Comparison of ENCODE assay signal across 33 cellular contexts in genomic region chr17:5708344-5708743, GRCh38.
"Had no signal": no experiment of that assay in that cellular context is flagged by ENCODE, and none has a peak within 500 bp of the region (broad histone marks: within the 10 kb centered on the region; RNA-seq: fewer than 3 reads in every experiment).

No MANE protein-coding gene starts in this region.

- H3K36me3 ChIP-seq: neutrophil, ovary, spleen, suprapubic skin, tibial artery, transverse colon, upper lobe of right lung, uterus had no signal

- H3K4me2 ChIP-seq: smooth muscle cell had no signal

- H3K9me3 ChIP-seq: neutrophil, ovary, psoas muscle, suprapubic skin, testis, transverse colon, upper lobe of right lung, uterus had no signal

- H3K9ac ChIP-seq: parathyroid adenoma had no signal

- H3K4me1 Mint-ChIP-seq: stimulated activated memory B cell treated with anti-CD40 and anti-IgM and Interleukin-4, amounts not matched to agents 10 μg/mL and 1 μg/mL and 100 μg/mL, for 72 hours; stimulated activated naive CD8-positive, alpha-beta T cell treated with anti-CD3 and anti-CD28 coated beads, Interleukin-15, amount 100 ng/mL, for 72 hours had no signal

- ATAC-seq: naive thymus-derived CD8-positive, alpha-beta T cell; natural killer cell treated with Interleukin-12 subunit alpha and Interleukin-12 subunit beta and Interleukin-15 and Interleukin-18, amount 100 ng/mL, for 72 hours; psoas muscle; right cardiac atrium; sciatic nerve; stimulated activated memory B cell treated with anti-CD40 and anti-IgM and Interleukin-4, amounts not matched to agents 10 μg/mL and 1 μg/mL and 100 μg/mL, for 72 hours; stimulated activated naive CD8-positive, alpha-beta T cell treated with anti-CD3 and anti-CD28 coated beads, Interleukin-15, amount 100 ng/mL, for 72 hours; stimulated activated naive CD8-positive, alpha-beta T cell treated with anti-CD3 and anti-CD28 coated beads, Interleukin-15, Interleukin-2, amounts not matched to agents 100 U/mL and 50 U/mL, for 24 hours; upper lobe of right lung had no signal

- DNase-seq: naive thymus-derived CD8-positive, alpha-beta T cell; nephron progenitor cell; nucleus accumbens; ovary; posterior cingulate gyrus; psoas muscle; right cardiac atrium; spleen; stimulated activated CD4-positive, alpha-beta T cell treated with anti-CD3 and anti-CD28 coated beads, Interleukin-12 subunit alpha, Interleukin-12 subunit beta, amount 100 ng/mL, for 4 hours; stimulated activated CD4-positive, alpha-beta T cell treated with anti-CD3 and anti-CD28 coated beads, Interleukin-1b, Interleukin-23, amount 100 ng/mL, for 48 hours; stimulated activated CD4-positive, alpha-beta T cell treated with anti-CD3 and anti-CD28 coated beads, Interleukin-4, amount 100 ng/mL, for 1 hour; stimulated activated CD4-positive, alpha-beta T cell treated with anti-CD3 and anti-CD28 coated beads, Interleukin-4, amount 100 ng/mL, for 4 hours; stimulated activated CD8-positive, alpha-beta memory T cell treated with anti-CD3 and anti-CD28 coated beads, Interleukin-4, amount 100 ng/mL, for 48 hours; stimulated activated naive CD4-positive, alpha-beta T cell; stimulated activated naive CD8-positive, alpha-beta T cell treated with anti-CD3 and anti-CD28 coated beads, Interleukin-15, amount 100 ng/mL, for 72 hours; stimulated activated naive CD8-positive, alpha-beta T cell treated with anti-CD3 and anti-CD28 coated beads, Interleukin-15, Interleukin-2, amounts not matched to agents 100 U/mL and 50 U/mL, for 24 hours; substantia nigra; testis; tibial artery; transverse colon; upper lobe of right lung; uterus had no signal

- H3K4me1 ChIP-seq: parathyroid adenoma, psoas muscle, spleen, suprapubic skin, testis, tibial artery, transverse colon, upper lobe of right lung, uterus had no signal

- H3K4me3 ChIP-seq: ovary, psoas muscle, skin epidermis, smooth muscle cell, spleen, suprapubic skin, testis, tibial artery, transverse colon, upper lobe of right lung, uterus had no signal

- H3K27me3 ChIP-seq: ovary, testis, uterus had no signal

- H3K4me3 Mint-ChIP-seq: naive thymus-derived CD8-positive, alpha-beta T cell; natural killer cell treated with Interleukin-12 subunit alpha and Interleukin-12 subunit beta and Interleukin-15 and Interleukin-18, amount 100 ng/mL, for 72 hours; nephron progenitor cell; neural crest cell; stimulated activated memory B cell treated with anti-CD40 and anti-IgM and Interleukin-4, amounts not matched to agents 10 μg/mL and 1 μg/mL and 100 μg/mL, for 72 hours; stimulated activated naive CD8-positive, alpha-beta T cell treated with anti-CD3 and anti-CD28 coated beads, Interleukin-15, amount 100 ng/mL, for 72 hours; type B pancreatic cell had no signal

- H3K9me3 Mint-ChIP-seq: natural killer cell treated with Interleukin-12 subunit alpha and Interleukin-12 subunit beta and Interleukin-15 and Interleukin-18, amount 100 ng/mL, for 72 hours; neural crest cell; type B pancreatic cell had no signal

- H3K27ac ChIP-seq: neutrophil, ovary, parathyroid adenoma, psoas muscle, skin epidermis, spleen, suprapubic skin, testis, tibial artery, transverse colon, upper lobe of right lung, uterus had no signal

- H2AFZ ChIP-seq: parathyroid adenoma had no signal

- H3K36me3 Mint-ChIP-seq: naive thymus-derived CD8-positive, alpha-beta T cell; natural killer cell treated with Interleukin-12 subunit alpha and Interleukin-12 subunit beta and Interleukin-15 and Interleukin-18, amount 100 ng/mL, for 72 hours; stimulated activated memory B cell treated with anti-CD40 and anti-IgM and Interleukin-4, amounts not matched to agents 10 μg/mL and 1 μg/mL and 100 μg/mL, for 72 hours; type B pancreatic cell had no signal

- H3K27ac Mint-ChIP-seq: natural killer cell treated with Interleukin-12 subunit alpha and Interleukin-12 subunit beta and Interleukin-15 and Interleukin-18, amount 100 ng/mL, for 72 hours; nephron progenitor cell; progenitor cell of endocrine pancreas; stimulated activated memory B cell treated with anti-CD40 and anti-IgM and Interleukin-4, amounts not matched to agents 10 μg/mL and 1 μg/mL and 100 μg/mL, for 72 hours; stimulated activated naive CD8-positive, alpha-beta T cell treated with anti-CD3 and anti-CD28 coated beads, Interleukin-15, amount 100 ng/mL, for 72 hours; type B pancreatic cell had no signal

- H3K79me2 ChIP-seq: parathyroid adenoma had no signal
